In the genomic region with DNA sequence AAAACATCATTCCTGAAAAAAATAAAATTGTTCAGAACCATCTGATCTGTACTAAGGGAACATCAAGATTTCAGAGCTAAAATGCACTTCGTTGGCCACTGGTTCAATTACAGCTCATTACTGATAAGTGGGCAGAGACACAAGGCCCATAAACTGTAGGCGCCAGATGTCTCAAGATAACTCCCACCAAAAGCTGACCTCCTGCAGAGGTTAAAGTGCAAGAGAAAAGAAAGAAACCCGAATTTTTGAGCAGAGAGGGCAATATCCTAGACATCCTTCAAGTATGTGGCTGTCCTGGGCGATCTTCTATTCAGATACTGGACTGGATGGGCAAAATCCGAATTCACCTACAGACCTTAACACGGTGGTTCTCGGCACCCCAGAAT, we compare ENCODE assay signal across 8 cellular contexts. TPM values are rescaled to one million over a fixed set of nuclear protein-coding genes. Genes with fewer than 3 reads are reported as not detected.
DNase-seq lines count a peak whose midpoint lies in the region; ATAC-seq and TF ChIP-seq lines count a peak whose summit lies in the region.

No MANE protein-coding gene starts in this region.

- H3K4me3 ChIP-seq in choroid plexus epithelial cell (ENCODE audit: low read depth, low read length) (peak overlapping the region; percentile 72), muscle layer of duodenum (ENCODE audit: low read depth in 1 of 2, low read length in 2 of 2) (peak overlapping the region; percentile 63 to 73)

- no peak for TF ChIP-seq CTCF in choroid plexus epithelial cell (conservative IDR thresholded peaks at IDR 0.05; ENCODE audit: low read depth, low read length)

- ATAC-seq in esophagus mucosa, result no peak

- H3K4me1 ChIP-seq in muscle layer of duodenum (ENCODE audit: control insufficient read depth in 1 of 2, insufficient read depth in 2 of 2, low read length in 2 of 2), result peaks cover 0 to 13% of the 10 kb centered on the region in 2 donors

- DNase-seq in DMS 273 (lab: John Stamatoyannopoulos, UW; ENCODE audit: unreplicated experiment) (peak; percentile 69), NCI-H2227 (lab: John Stamatoyannopoulos, UW; ENCODE audit: unreplicated experiment) (peak; percentile 77), choroid plexus epithelial cell (ENCODE audit: low read depth) (no peak), SKM-1 treated with dmso at 0.1 percent for 144 hours (lab: John Stamatoyannopoulos, UW; ENCODE audit: unreplicated experiment) (no peak), SW480 (ENCODE audit: low spot score) (no peak), NOMO-1 treated with dmso at 0.1 percent for 144 hours (lab: John Stamatoyannopoulos, UW; ENCODE audit: unreplicated experiment) (no peak)

- H3K36me3 ChIP-seq in muscle layer of duodenum (ENCODE audit: control insufficient read depth in 1 of 2, insufficient read depth in 2 of 2, low read length in 2 of 2), result no peaks in the 10 kb centered on the region

- no peaks in the 10 kb centered on the region for H3K9me3 ChIP-seq in muscle layer of duodenum (ENCODE audit: control insufficient read depth in 1 of 2, low read length in 2 of 2)

- peak overlapping the region; percentile 69 for H3K27ac ChIP-seq in muscle layer of duodenum (ENCODE audit: low read length)

- H3K27me3 ChIP-seq in muscle layer of duodenum (ENCODE audit: low read depth, low read length), result no peaks in the 10 kb centered on the region

RNA-seq across cellular contexts. Expression of a gene that starts 0.7 kb away (rescaled TPM):
- 17.4 TPM for total RNA-seq in esophagus mucosa

Comparison
In these comparisons a context has a peak if more than half of its experiments do, and no peak if none do; other contexts are left out.
1. DNase-seq: peak in DMS 273 (single experiment) and NCI-H2227 (single experiment); none in choroid plexus epithelial cell (single experiment), SKM-1 treated with dmso at 0.1 percent for 144 hours (single experiment), SW480 (single experiment) and NOMO-1 treated with dmso at 0.1 percent for 144 hours (single experiment).